In genomic region chr14:103199141-103199540, GRCh38 we compare ENCODE assay signal across 16 cellular contexts.
DNase-seq lines count a peak whose midpoint lies in the region; ATAC-seq, FAIRE-seq and TF ChIP-seq lines count a peak whose summit lies in the region.
"Had no signal": no experiment of that assay in that cellular context is flagged by ENCODE, and none has a peak within 500 bp of the region (broad histone marks: within the 10 kb centered on the region; RNA-seq: fewer than 3 reads in every experiment).

No MANE protein-coding gene starts in this region.

- ATAC-seq in left ventricle myocardium superior: peak; percentile 81
- no peak for ATAC-seq in HG02798 (IDR thresholded peaks at IDR 0.05; ENCODE audit: poor library complexity, unreplicated experiment)
- ATAC-seq in HG02763 (IDR thresholded peaks at IDR 0.05; ENCODE audit: unreplicated experiment): no peak

- H3K9me3 Mint-ChIP-seq in astrocyte (ENCODE audit: unreplicated experiment): peaks cover 24% of the 10 kb centered on the region

- H3K4me1 ChIP-seq in astrocyte (ENCODE audit: insufficient read depth, low read length) (no peaks in the 10 kb centered on the region), rectal smooth muscle tissue (ENCODE audit: control insufficient read depth, insufficient read depth, low read length) (peaks cover 7% of the 10 kb centered on the region)

- H3K4me1 Mint-ChIP-seq in astrocyte (ENCODE audit: low read depth, unreplicated experiment): no peaks in the 10 kb centered on the region

- no peak overlapping the region for H3K4me2 ChIP-seq in astrocyte (ENCODE audit: low read length)

- DNase-seq in AG04450 (ENCODE audit: low read depth, low spot score): peak; percentile 8
- DNase-seq in astrocyte (ENCODE audit: low read depth): peak; percentile 26
- no peak for DNase-seq in left ventricle myocardium superior
- no peak for DNase-seq in DMS114 treated with DMSO at 0.1 percent for 48 hours (lab: John Stamatoyannopoulos, UW; ENCODE audit: unreplicated experiment)
- DNase-seq in T1000 (lab: John Stamatoyannopoulos, UW): no peak
- DNase-seq: anterior cingulate cortex; DMS153; effector memory CD4-positive, alpha-beta T cell; NCI-H1105 treated with DMSO at 0.1 percent for 48 hours; NCI-H524 treated with DMSO at 0.1 percent for 48 hours; SHP77 treated with DMSO at 0.1 percent for 48 hours had no signal

- no peak overlapping the region for H3K27ac Mint-ChIP-seq in astrocyte (ENCODE audit: unreplicated experiment)

- H3K27ac ChIP-seq in AG04450 (ENCODE audit: low read depth, low read length): peak overlapping the region; percentile 48
- no peak overlapping the region for H3K27ac ChIP-seq in astrocyte (ENCODE audit: low read depth, low read length)
- H3K27ac ChIP-seq in rectal smooth muscle tissue (ENCODE audit: low read depth, low read length): peak overlapping the region; percentile 61
- H3K27ac ChIP-seq: thoracic aorta had no signal

- intact Hi-C loops in left ventricle myocardium superior (cut with micrococcal nuclease): no loop called here

- no peaks in the 10 kb centered on the region for H3K36me3 ChIP-seq in astrocyte (ENCODE audit: insufficient read depth, low read length)
- no peaks in the 10 kb centered on the region for H3K36me3 ChIP-seq in rectal smooth muscle tissue (ENCODE audit: control insufficient read depth, insufficient read depth, low read length)
- H3K36me3 ChIP-seq: thoracic aorta had no signal

- H3K9me3 ChIP-seq in AG04450 (ENCODE audit: control insufficient read depth, insufficient read depth, low read length): peaks cover 7% of the 10 kb centered on the region
- peaks cover 6% of the 10 kb centered on the region for H3K9me3 ChIP-seq in astrocyte (ENCODE audit: insufficient read depth, low read depth, low read length)
- H3K9me3 ChIP-seq: thoracic aorta had no signal

- H3K9ac ChIP-seq in astrocyte (ENCODE audit: low read length) (no peak overlapping the region), rectal smooth muscle tissue (ENCODE audit: low read length) (no peak overlapping the region)

- H3K27me3 Mint-ChIP-seq in astrocyte (ENCODE audit: low read depth, unreplicated experiment): peaks cover 22% of the 10 kb centered on the region

- no peak overlapping the region for H2AFZ ChIP-seq in astrocyte (ENCODE audit: low read depth, low read length)

- H3K79me2 ChIP-seq in astrocyte (ENCODE audit: insufficient read depth, low read length): no peaks in the 10 kb centered on the region

- FAIRE-seq in astrocyte (lab: Jason Lieb, UNC): no peak
- FAIRE-seq: A204.1 had no signal

- no peak overlapping the region for H3K4me3 Mint-ChIP-seq in astrocyte (ENCODE audit: unreplicated experiment)

- POLR2A ChIA-PET in AG04450 (lab: Yijun Ruan, JAX): no interaction called here

- H3K36me3 Mint-ChIP-seq in astrocyte (ENCODE audit: low read depth, unreplicated experiment): peaks cover 5% of the 10 kb centered on the region

- TF ChIP-seq CTCF in AG04450 (IDR thresholded peaks at IDR 0.05; ENCODE audit: low read depth, low read length) (no peak), astrocyte (IDR thresholded peaks at IDR 0.05; ENCODE audit: insufficient read depth, low read depth, low read length) (no peak)

- no peaks in the 10 kb centered on the region for H4K20me1 ChIP-seq in astrocyte (ENCODE audit: insufficient read depth, low read length)

- CTCF ChIA-PET in AG04450 (lab: Charles Lee): no interaction called here

- H3K27me3 ChIP-seq in AG04450 (ENCODE audit: control insufficient read depth, insufficient read depth, low read length) (peaks cover 24% of the 10 kb centered on the region), astrocyte (ENCODE audit: insufficient read depth, low read length) (peaks cover 2% of the 10 kb centered on the region), rectal smooth muscle tissue (ENCODE audit: control insufficient read depth, insufficient read depth, low read length) (peaks cover 3% of the 10 kb centered on the region)

- H3K4me3 ChIP-seq in AG04450 (ENCODE audit: low read depth, low read length) (no peak overlapping the region), astrocyte (ENCODE audit: insufficient read depth, low read depth, low read length) (no peak overlapping the region), rectal smooth muscle tissue (ENCODE audit: low read length) (no peak overlapping the region)
- H3K4me3 ChIP-seq: thoracic aorta had no signal

Comparison
In these comparisons a context has a peak if more than half of its experiments do, and no peak if none do; other contexts are left out.
1. DNase-seq: peak in AG04450 (single experiment) and astrocyte (single experiment); none in left ventricle myocardium superior (single experiment), DMS114 treated with DMSO at 0.1 percent for 48 hours (single experiment) and T1000 (single experiment).